Comparison of ENCODE assay signal across 28 cellular contexts in the genomic region with DNA sequence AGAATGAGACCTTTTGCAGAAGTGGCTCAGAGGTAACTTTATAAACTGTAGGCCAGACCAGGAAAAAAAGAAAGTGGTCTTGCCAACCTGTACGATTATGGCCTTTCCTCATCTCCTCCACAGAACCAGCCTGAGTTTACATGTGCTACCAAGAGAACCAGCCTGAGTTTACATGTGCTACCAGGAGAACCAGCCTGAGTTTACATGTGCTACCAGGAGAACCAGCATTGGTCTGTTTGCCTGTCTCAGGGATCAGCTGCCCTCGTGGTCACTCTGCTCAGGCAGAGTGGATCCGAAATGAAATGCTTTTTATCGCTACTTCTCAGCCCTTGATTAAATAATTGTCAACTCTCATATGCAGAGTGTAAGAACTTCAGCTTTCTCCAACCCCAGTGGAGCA.
"Had no signal": no experiment of that assay in that cellular context is flagged by ENCODE, and none has a peak within 500 bp of the region (broad histone marks: within the 10 kb centered on the region; RNA-seq: fewer than 3 reads in every experiment).

No MANE protein-coding gene starts in this region.

- DNase-seq: colonic mucosa; cortex of kidney; dermis blood vessel endothelial cell; dorsolateral prefrontal cortex; effector CD4-positive, alpha-beta T cell; effector CD8-positive, alpha-beta T cell; effector memory CD4-positive, alpha-beta T cell; effector memory CD8-positive, alpha-beta T cell; endodermal cell; erythroblast; esophagus squamous epithelium; foreskin fibroblast; foreskin keratinocyte; foreskin melanocyte; gastrocnemius medialis; glutamatergic neuron; head of caudate nucleus; heart left ventricle; heart right ventricle had no signal

- H3K9me3 ChIP-seq: colonic mucosa, esophagus muscularis mucosa, esophagus squamous epithelium, gastrocnemius medialis, gastroesophageal sphincter, heart left ventricle, heart right ventricle had no signal

- H3K4me1 ChIP-seq: colonic mucosa, esophagus muscularis mucosa, esophagus squamous epithelium, gastrocnemius medialis, gastroesophageal sphincter, heart left ventricle, heart right ventricle had no signal

- H3K36me3 ChIP-seq: colonic mucosa, esophagus muscularis mucosa, esophagus squamous epithelium, gastrocnemius medialis, gastroesophageal sphincter, heart left ventricle, heart right ventricle had no signal

- H3K27ac ChIP-seq: colonic mucosa, coronary artery, dorsolateral prefrontal cortex, epithelial cell of prostate, esophagus muscularis mucosa, esophagus squamous epithelium, foreskin keratinocyte, gastrocnemius medialis, gastroesophageal sphincter, heart left ventricle, heart right ventricle had no signal

- H3K4me3 ChIP-seq: colonic mucosa, coronary artery, dorsolateral prefrontal cortex, esophagus muscularis mucosa, esophagus squamous epithelium, gastrocnemius medialis, gastroesophageal sphincter, heart left ventricle, heart right ventricle had no signal

- H3K27me3 ChIP-seq: colonic mucosa, esophagus muscularis mucosa, esophagus squamous epithelium, foreskin keratinocyte, gastrocnemius medialis, gastroesophageal sphincter, heart left ventricle, heart right ventricle had no signal

- FAIRE-seq: colon, endometrium, endothelial cell of umbilical vein, frontal cortex had no signal

- ATAC-seq: effector memory CD8-positive, alpha-beta T cell; esophagus mucosa; foreskin keratinocyte; gastrocnemius medialis; gastroesophageal sphincter; heart left ventricle; heart right ventricle had no signal
